In genomic region chrX:108417257-108417656, GRCh38 we compare ENCODE assay signal across 21 cellular contexts. TPM values are rescaled to one million over a fixed set of nuclear protein-coding genes. Genes with fewer than 3 reads are reported as not detected.
DNase-seq lines count a peak whose midpoint lies in the region; ATAC-seq and TF ChIP-seq lines count a peak whose summit lies in the region.
"Had no signal": no experiment of that assay in that cellular context is flagged by ENCODE, and none has a peak within 500 bp of the region (broad histone marks: within the 10 kb centered on the region; RNA-seq: fewer than 3 reads in every experiment).

No MANE protein-coding gene starts in this region.

- TF ChIP-seq CTCF in chondrocyte (IDR thresholded peaks at IDR 0.05): no peak

- no peaks in the 10 kb centered on the region for H3K27me3 Mint-ChIP-seq in chondrocyte (ENCODE audit: low read depth)
- H3K27me3 Mint-ChIP-seq: CD4-positive, CD25-positive, alpha-beta regulatory T cell had no signal

- peak; percentile 76 for ATAC-seq in GM18858 (IDR thresholded peaks at IDR 0.05; ENCODE audit: unreplicated experiment)
- peak; percentile 79 for ATAC-seq in GM21529 (IDR thresholded peaks at IDR 0.05; ENCODE audit: unreplicated experiment)
- peak; percentile 71 for ATAC-seq in HG03159 (IDR thresholded peaks at IDR 0.05; ENCODE audit: unreplicated experiment)
- no peak for ATAC-seq in GM21619 (IDR thresholded peaks at IDR 0.05; ENCODE audit: unreplicated experiment)
- no peak for ATAC-seq in HG03108 (IDR thresholded peaks at IDR 0.05; ENCODE audit: unreplicated experiment)
- no peak for ATAC-seq in GM19467 (IDR thresholded peaks at IDR 0.05; ENCODE audit: unreplicated experiment)
- ATAC-seq: HCT116 had no signal

- DNase-seq in chondrocyte (ENCODE audit: low spot score): no peak
- no peak for DNase-seq in amygdala (lab: John Stamatoyannopoulos, UW)
- DNase-seq: AML-193; Calu3; CD4-positive, CD25-positive, alpha-beta regulatory T cell; DMS79; Karpas-422; NCI-H1417; NCI-H2029; NCI-H524; RPMI8226; SJCRH30 had no signal

- H3K4me1 Mint-ChIP-seq in chondrocyte (ENCODE audit: low read depth): peaks cover 22% of the 10 kb centered on the region
- H3K4me1 Mint-ChIP-seq: CD4-positive, CD25-positive, alpha-beta regulatory T cell had no signal

- H3K27ac Mint-ChIP-seq in chondrocyte (ENCODE audit: unreplicated experiment): peak overlapping the region; percentile 25
- H3K27ac Mint-ChIP-seq: CD4-positive, CD25-positive, alpha-beta regulatory T cell; T-helper 2 cell treated with Interferon-gamma antibody and Interleukin-4, amounts not matched to agents 5 μg/mL and 100 μg/mL, for 36 hours had no signal

- no peak overlapping the region for H3K4me3 Mint-ChIP-seq in chondrocyte (ENCODE audit: unreplicated experiment)
- H3K4me3 Mint-ChIP-seq: CD4-positive, CD25-positive, alpha-beta regulatory T cell; T-helper 2 cell treated with Interferon-gamma antibody and Interleukin-4, amounts not matched to agents 5 μg/mL and 100 μg/mL, for 36 hours had no signal

- H3K36me3 Mint-ChIP-seq in chondrocyte (ENCODE audit: low read depth): no peaks in the 10 kb centered on the region
- H3K36me3 Mint-ChIP-seq: CD4-positive, CD25-positive, alpha-beta regulatory T cell had no signal

- H3K9me3 Mint-ChIP-seq in chondrocyte (ENCODE audit: low read depth): no peaks in the 10 kb centered on the region
- H3K9me3 Mint-ChIP-seq: T-helper 2 cell treated with Interferon-gamma antibody and Interleukin-4, amounts not matched to agents 5 μg/mL and 100 μg/mL, for 36 hours had no signal

RNA-seq across cellular contexts. Expression of gene COL4A6, which starts 21.0 kb away (rescaled TPM):
- 4.1 to 12.5 TPM (median 4.5 TPM) in 3 replicates for total RNA-seq in chondrocyte
- total RNA-seq: A673; CD4-positive, CD25-positive, alpha-beta regulatory T cell had no signal

RNA-seq across cellular contexts. Expression of gene COL4A5, which starts 22.4 kb away (rescaled TPM):
- total RNA-seq in chondrocyte: 210 to 273 TPM (median 211 TPM) in 3 replicates
- total RNA-seq: CD4-positive, CD25-positive, alpha-beta regulatory T cell had no signal

Comparison
In these comparisons a context has a peak if more than half of its experiments do, and no peak if none do; other contexts are left out.
1. ATAC-seq: peak in GM18858 (single experiment), GM21529 (single experiment) and HG03159 (single experiment); none in GM21619 (single experiment), HG03108 (single experiment) and GM19467 (single experiment).